16 cellular contexts compared by ENCODE assay signal in genomic region chr9:93088656-93089015, GRCh38. TPM values are rescaled to one million over a fixed set of nuclear protein-coding genes. Genes with fewer than 3 reads are reported as not detected.
A peak's percentile ranks its signal among the peaks of the same experiment; 100 is the strongest.
DNase-seq lines count a peak whose midpoint lies in the region; ATAC-seq and TF ChIP-seq lines count a peak whose summit lies in the region.
"Had no signal": no experiment of that assay in that cellular context is flagged by ENCODE, and none has a peak within 500 bp of the region (broad histone marks: within the 10 kb centered on the region; RNA-seq: fewer than 3 reads in every experiment).

No MANE protein-coding gene starts in this region.

- intact Hi-C loops in activated B cell treated with CpG ODN at 0.5 μM for 24 hours (cut with micrococcal nuclease), result no loop called here

- H3K36me3 ChIP-seq in effector memory CD4-positive, alpha-beta T cell (ENCODE audit: control insufficient read depth, insufficient read depth, low read length), result peaks cover 39% of the 10 kb centered on the region
- H3K36me3 ChIP-seq in MM.1S (replicated peaks; ENCODE audit: insufficient read depth, low read length), result no peaks in the 10 kb centered on the region

- peaks cover 9% of the 10 kb centered on the region for H3F3A ChIP-seq in MM.1S (ENCODE audit: insufficient read depth, low read length)

- no peaks in the 10 kb centered on the region for H3K9me3 ChIP-seq in effector memory CD4-positive, alpha-beta T cell (ENCODE audit: control insufficient read depth, low read length)
- no peaks in the 10 kb centered on the region for H3K9me3 ChIP-seq in MM.1S (replicated peaks; ENCODE audit: insufficient read depth, low read length)

- no peak for ATAC-seq in activated B cell treated with CpG ODN at 0.5 μM for 24 hours (ENCODE audit: low read depth)
- ATAC-seq: WTC11 had no signal

- TF ChIP-seq CTCF in activated B cell treated with CpG ODN at 0.5 μM for 24 hours (IDR thresholded peaks at IDR 0.05) (no peak), MM.1S (IDR thresholded peaks at IDR 0.05; ENCODE audit: low read length) (no peak)

- CTCF ChIA-PET in activated B cell treated with CpG ODN at 0.5 μM for 24 hours (lab: Charles Lee), result no interaction called here

- H3K9me2 ChIP-seq in MM.1S (replicated peaks; ENCODE audit: insufficient read depth, low read length), result no peaks in the 10 kb centered on the region

- no peak for DNase-seq in activated naive CD4-positive, alpha-beta T cell treated with anti-CD3 and anti-CD28 coated beads, Interleukin-2, amount 50 U/mL, for 16 hours
- DNase-seq in activated B cell treated with CpG ODN at 0.5 μM for 24 hours (no peak), MM.1S (no peak), EL (no peak), cortex of kidney (lab: John Stamatoyannopoulos, UW) (no peak)
- DNase-seq in effector memory CD4-positive, alpha-beta T cell, result no peak
- DNase-seq in stimulated activated CD8-positive, alpha-beta memory T cell treated with anti-CD3 and anti-CD28 coated beads, Interleukin-4, amount 100 ng/mL, for 48 hours, result peak; percentile 24
- DNase-seq: GDM1, IMR-90, mesenchymal stem cell, NCI-H2081, NCI-H510A treated with DMSO at 0.1 percent for 48 hours, SHP77 had no signal

- H3K9ac ChIP-seq in MM.1S (ENCODE audit: low read length), result no peak overlapping the region

- no peak overlapping the region for H3K4me3 ChIP-seq in effector memory CD4-positive, alpha-beta T cell (ENCODE audit: insufficient read depth, low read depth, low read length, poor library complexity, severe bottlenecking)
- H3K4me3 ChIP-seq in MM.1S (ENCODE audit: low read length), result no peak overlapping the region

- no peaks in the 10 kb centered on the region for H3K27me3 ChIP-seq in effector memory CD4-positive, alpha-beta T cell (replicated peaks; ENCODE audit: control insufficient read depth, insufficient read depth, low read length, poor library complexity, severe bottlenecking)
- no peaks in the 10 kb centered on the region for H3K27me3 ChIP-seq in MM.1S (replicated peaks; ENCODE audit: insufficient read depth, low read length)

- POLR2A ChIA-PET in activated B cell treated with CpG ODN at 0.5 μM for 24 hours (lab: Charles Lee), result no interaction called here

- H3K27me3 Mint-ChIP-seq in activated naive CD4-positive, alpha-beta T cell treated with anti-CD3 and anti-CD28 coated beads, Interleukin-2, amount 50 U/mL, for 24 hours, result no peaks in the 10 kb centered on the region
- H3K27me3 Mint-ChIP-seq in activated B cell treated with CpG ODN at 0.5 μM for 24 hours, result no peaks in the 10 kb centered on the region
- H3K27me3 Mint-ChIP-seq: central memory CD8-positive, alpha-beta T cell had no signal

- H3K27ac ChIP-seq in effector memory CD4-positive, alpha-beta T cell (ENCODE audit: insufficient read depth, low read length, poor library complexity, severe bottlenecking), result peak overlapping the region; percentile 12
- H3K27ac ChIP-seq in MM.1S (ENCODE audit: low read length), result no peak overlapping the region

- H3K4me3 Mint-ChIP-seq in activated naive CD4-positive, alpha-beta T cell treated with anti-CD3 and anti-CD28 coated beads, Interleukin-2, amount 50 U/mL, for 24 hours, result no peak overlapping the region
- no peak overlapping the region for H3K4me3 Mint-ChIP-seq in activated B cell treated with CpG ODN at 0.5 μM for 24 hours
- H3K4me3 Mint-ChIP-seq: central memory CD8-positive, alpha-beta T cell; WTC11 had no signal

- H3K79me2 ChIP-seq in MM.1S (ENCODE audit: low read length), result no peaks in the 10 kb centered on the region

- no peak overlapping the region for H3K4me2 ChIP-seq in MM.1S (ENCODE audit: low read depth, low read length)

- peaks cover 4% of the 10 kb centered on the region for H3K9me3 Mint-ChIP-seq in activated naive CD4-positive, alpha-beta T cell treated with anti-CD3 and anti-CD28 coated beads, Interleukin-2, amount 50 U/mL, for 24 hours
- H3K9me3 Mint-ChIP-seq in activated B cell treated with CpG ODN at 0.5 μM for 24 hours, result peaks cover 4% of the 10 kb centered on the region
- H3K9me3 Mint-ChIP-seq: central memory CD8-positive, alpha-beta T cell had no signal

- no peaks in the 10 kb centered on the region for H4K20me1 ChIP-seq in MM.1S (ENCODE audit: insufficient read depth, low read length)

- no peak overlapping the region for H2AFZ ChIP-seq in MM.1S (ENCODE audit: low read length)

- H3K27ac Mint-ChIP-seq in activated naive CD4-positive, alpha-beta T cell treated with anti-CD3 and anti-CD28 coated beads, Interleukin-2, amount 50 U/mL, for 24 hours, result peak overlapping the region; percentile 86
- H3K27ac Mint-ChIP-seq in activated B cell treated with CpG ODN at 0.5 μM for 24 hours, result peak overlapping the region; percentile 19
- H3K27ac Mint-ChIP-seq: WTC11 had no signal

- H3K4me1 ChIP-seq in effector memory CD4-positive, alpha-beta T cell (ENCODE audit: control insufficient read depth, insufficient read depth, low read length, poor library complexity, severe bottlenecking), result peaks cover 16% of the 10 kb centered on the region
- H3K4me1 ChIP-seq in MM.1S (ENCODE audit: low read length), result peaks cover 11% of the 10 kb centered on the region

- peaks cover 21% of the 10 kb centered on the region for H3K36me3 Mint-ChIP-seq in activated naive CD4-positive, alpha-beta T cell treated with anti-CD3 and anti-CD28 coated beads, Interleukin-2, amount 50 U/mL, for 24 hours
- peaks cover 36% of the 10 kb centered on the region for H3K36me3 Mint-ChIP-seq in activated B cell treated with CpG ODN at 0.5 μM for 24 hours (ENCODE audit: low read depth)

- H3K4me1 Mint-ChIP-seq in activated naive CD4-positive, alpha-beta T cell treated with anti-CD3 and anti-CD28 coated beads, Interleukin-2, amount 50 U/mL, for 24 hours, result peaks cover 50% of the 10 kb centered on the region
- peaks cover 44% of the 10 kb centered on the region for H3K4me1 Mint-ChIP-seq in activated B cell treated with CpG ODN at 0.5 μM for 24 hours

RNA-seq across cellular contexts. Expression of gene CARD19, which starts 7.4 kb away (rescaled TPM):
- total RNA-seq in activated B cell treated with CpG ODN at 0.5 μM for 24 hours, result 13.7 and 15.6 TPM in 2 replicates

RNA-seq across cellular contexts. Expression of gene SUSD3, which starts 30.1 kb away (rescaled TPM):
- 9.1 and 12.9 TPM in 2 replicates for total RNA-seq in activated B cell treated with CpG ODN at 0.5 μM for 24 hours

RNA-seq across cellular contexts. Expression of gene NINJ1, which starts 45.4 kb away (rescaled TPM):
- 10.2 and 11.0 TPM in 2 replicates for total RNA-seq in activated B cell treated with CpG ODN at 0.5 μM for 24 hours
